Comparison of ENCODE assay signal across 1 cellular context in genomic region chr16:73152731-73153130, GRCh38.
TF ChIP-seq lines count a peak whose summit lies in the region.

No MANE protein-coding gene starts in this region.

TF ChIP-seq in H1, 55 proteins besides CTCF, POLR2A, EP300 and RAD21:
- TF ChIP-seq FOSL1 (IDR thresholded peaks at IDR 0.05; ENCODE audit: insufficient read depth, low read depth, low read length) (no peak), YY1 (IDR thresholded peaks at IDR 0.05; ENCODE audit: low read depth, low read length) (no peak), RXRA (IDR thresholded peaks at IDR 0.05; ENCODE audit: insufficient read depth, low read depth, low read length) (no peak), SP1 (IDR thresholded peaks at IDR 0.05; ENCODE audit: low read depth, low read length) (peak; percentile 75; the same call in 1 of the 2 replicates), ATF3 (IDR thresholded peaks at IDR 0.05; ENCODE audit: insufficient read depth, low read depth, low read length) (no peak), NANOG (IDR thresholded peaks at IDR 0.05; ENCODE audit: insufficient read depth, low read depth, low read length, poor library complexity, severe bottlenecking) (peak; percentile 51), POLR2AphosphoS5 (IDR thresholded peaks at IDR 0.05; ENCODE audit: low read depth, low read length) (no peak), CBX5 (IDR thresholded peaks at IDR 0.05; ENCODE audit: low read depth, low read length) (no peak), ASH2L (IDR thresholded peaks at IDR 0.05; ENCODE audit: low read length) (peak; percentile 65), HDAC2 (IDR thresholded peaks at IDR 0.05; ENCODE audit: borderline replicate concordance in 1 of 2, low read depth in 2 of 2, low read length in 2 of 2) (no peak), CHD2 (IDR thresholded peaks at IDR 0.05; ENCODE audit: low read length) (peak; percentile 85), USF2 (IDR thresholded peaks at IDR 0.05; ENCODE audit: low read length) (no peak), GTF2F1 (IDR thresholded peaks at IDR 0.05; ENCODE audit: borderline replicate concordance, low read depth, low read length) (no peak), E2F6 (IDR thresholded peaks at IDR 0.05) (no peak), CHD7 (IDR thresholded peaks at IDR 0.05; ENCODE audit: insufficient replicate concordance, low read length) (no peak), RBBP5 (IDR thresholded peaks at IDR 0.05; ENCODE audit: borderline replicate concordance, low read depth, low read length) (no peak; the same call in 1 of the 2 replicates), SIN3A (conservative IDR thresholded peaks at IDR 0.05 in 1 of 2, IDR thresholded peaks at IDR 0.05 in 1 of 2; ENCODE audit: low read depth in 1 of 2, low read length in 2 of 2) (peak in 1 of 2 experiments; percentile 46; a peak in 1 of 4 replicates), KDM5A (IDR thresholded peaks at IDR 0.05; ENCODE audit: low read length) (no peak), GABPA (IDR thresholded peaks at IDR 0.05; ENCODE audit: borderline replicate concordance, insufficient read depth, low read length) (no peak), SUZ12 (IDR thresholded peaks at IDR 0.05; ENCODE audit: low read length) (no peak), MAX (IDR thresholded peaks at IDR 0.05) (no peak), CEBPB (IDR thresholded peaks at IDR 0.05; ENCODE audit: low read depth, low read length) (no peak), TEAD4 (IDR thresholded peaks at IDR 0.05; ENCODE audit: low read depth, low read length) (peak; percentile 33; the same call in 1 of the 2 replicates)
